Comparison of ENCODE assay signal across 8 cellular contexts in genomic region chr6:36596359-36596758, GRCh38. TPM values are rescaled to one million over a fixed set of nuclear protein-coding genes. Genes with fewer than 3 reads are reported as not detected.
DNase-seq lines count a peak whose midpoint lies in the region; ATAC-seq, FAIRE-seq and TF ChIP-seq lines count a peak whose summit lies in the region.

No MANE protein-coding gene starts in this region.

- no peak overlapping the region for H2AFZ ChIP-seq in astrocyte (ENCODE audit: low read depth, low read length)

- no peaks in the 10 kb centered on the region for H3K27me3 Mint-ChIP-seq in astrocyte (ENCODE audit: low read depth, unreplicated experiment)

- TF ChIP-seq CTCF in heart right ventricle (IDR thresholded peaks at IDR 0.05) (no peak), astrocyte (IDR thresholded peaks at IDR 0.05; ENCODE audit: insufficient read depth, low read depth, low read length) (no peak), right lobe of liver (IDR thresholded peaks at IDR 0.05) (no peak), uterus (IDR thresholded peaks at IDR 0.05) (no peak)

- H3K79me2 ChIP-seq in astrocyte (ENCODE audit: insufficient read depth, low read length): peaks cover 77% of the 10 kb centered on the region

- H3K4me1 Mint-ChIP-seq in astrocyte (ENCODE audit: low read depth, unreplicated experiment): peaks cover 29% of the 10 kb centered on the region

- H3K27me3 ChIP-seq in heart right ventricle (no peaks in the 10 kb centered on the region), astrocyte (ENCODE audit: insufficient read depth, low read length) (no peaks in the 10 kb centered on the region), right lobe of liver (no peaks in the 10 kb centered on the region), uterus (no peaks in the 10 kb centered on the region)

- H3K9ac ChIP-seq in astrocyte (ENCODE audit: low read length): peak overlapping the region; percentile 99

- no peak for ATAC-seq in heart right ventricle
- ATAC-seq in left cardiac atrium: no peak
- no peak for ATAC-seq in right lobe of liver
- ATAC-seq in GM18909 (IDR thresholded peaks at IDR 0.05; ENCODE audit: poor library complexity, unreplicated experiment): no peak
- no peak for ATAC-seq in HG03457 (IDR thresholded peaks at IDR 0.05; ENCODE audit: unreplicated experiment)

- peak overlapping the region; percentile 99 for H3K27ac Mint-ChIP-seq in astrocyte (ENCODE audit: unreplicated experiment)

- H3K36me3 ChIP-seq in heart right ventricle: peaks cover 0 to 49% (median 42%) of the 10 kb centered on the region in 9 donors
- peaks cover 51% of the 10 kb centered on the region for H3K36me3 ChIP-seq in astrocyte (ENCODE audit: insufficient read depth, low read length)
- H3K36me3 ChIP-seq in right lobe of liver: peaks cover 6 to 48% (median 35%) of the 10 kb centered on the region in 4 donors
- no peaks in the 10 kb centered on the region for H3K36me3 ChIP-seq in uterus

- peaks cover 41% of the 10 kb centered on the region for H3K36me3 Mint-ChIP-seq in astrocyte (ENCODE audit: low read depth, unreplicated experiment)

- H3K9me3 ChIP-seq in heart right ventricle (no peaks in the 10 kb centered on the region), astrocyte (ENCODE audit: insufficient read depth, low read depth, low read length) (no peaks in the 10 kb centered on the region), right lobe of liver (no peaks in the 10 kb centered on the region), uterus (no peaks in the 10 kb centered on the region)

- H3K27ac ChIP-seq in heart right ventricle (peak overlapping the region in 9 of 10 donors; percentile 53 to 99 (median 98)), astrocyte (ENCODE audit: low read depth, low read length) (peak overlapping the region; percentile 30), right lobe of liver (peak overlapping the region; percentile 86 to 98 (median 97)), uterus (peak overlapping the region; percentile 95 to 100)

- no peak for TF ChIP-seq POLR2A in right lobe of liver (IDR thresholded peaks at IDR 0.05)
- TF ChIP-seq POLR2A in uterus (IDR thresholded peaks at IDR 0.05): no peak

- intact Hi-C loops in heart right ventricle (cut with DNase I): loop anchor here in 6 of 10 donors (5.0 to 10.0 kb wide), 4 partner anchors 52 to 172 kb away; partner anchors contain the start of genes KCTD20 (in 4 of the 6), PXT1 (in 4 of the 6) and STK38 (in 2 of the 6)
- intact Hi-C loops in left cardiac atrium (cut with DNase I): no loop called here
- intact Hi-C loops in right lobe of liver (cut with DNase I): no loop called here
- intact Hi-C loops in uterus (cut with DNase I; ENCODE audit: low total_unique reads): no loop called here

- H3K4me1 ChIP-seq in heart right ventricle (peaks cover 22 to 65% (median 58%) of the 10 kb centered on the region in 9 donors), astrocyte (ENCODE audit: insufficient read depth, low read length) (peaks cover 41% of the 10 kb centered on the region), right lobe of liver (peaks cover 0 to 51% (median 15%) of the 10 kb centered on the region in 4 donors), uterus (peaks cover 3 to 12% of the 10 kb centered on the region in 2 donors)

- peak overlapping the region; percentile 48 to 89 (median 73) for H3K4me3 ChIP-seq in heart right ventricle
- peak overlapping the region; percentile 98 for H3K4me3 ChIP-seq in astrocyte (ENCODE audit: insufficient read depth, low read depth, low read length)
- peak overlapping the region; percentile 67 to 84 (median 80) for H3K4me3 ChIP-seq in right lobe of liver
- peak overlapping the region; percentile 68 to 87 for H3K4me3 ChIP-seq in uterus

- peak overlapping the region; percentile 86 for H3K4me2 ChIP-seq in astrocyte (ENCODE audit: low read length)

- WGBS in heart right ventricle, 2 donors: 1% methylated on average over 5 of the region's 5 CpGs
- WGBS in right lobe of liver (ENCODE audit: insufficient coverage, low coverage, low lambda C conversion rate, missing lambda C conversion rate): 3% methylated on average over 5 of the region's 5 CpGs

- H3K4me3 Mint-ChIP-seq in astrocyte (ENCODE audit: unreplicated experiment): peak overlapping the region; percentile 99

- peaks cover 71% of the 10 kb centered on the region for H4K20me1 ChIP-seq in astrocyte (ENCODE audit: insufficient read depth, low read length)

- no peak for FAIRE-seq in astrocyte (lab: Jason Lieb, UNC)

- DNase-seq in heart right ventricle (no peak), left cardiac atrium (no peak), astrocyte (ENCODE audit: low read depth) (no peak), right lobe of liver (peak in 1 of 3 donors; percentile 14), uterus (no peak), cerebellum (ENCODE audit: low spot score) (no peak)

- H3K9me3 Mint-ChIP-seq in astrocyte (ENCODE audit: unreplicated experiment): no peaks in the 10 kb centered on the region

RNA-seq across cellular contexts. Expression of gene SRSF3, which starts 2.2 kb away (rescaled TPM):
- 100 to 1,000 TPM; 105 to 196 (median 131) TPM for total RNA-seq in heart right ventricle
- 100 to 1,000 TPM; 122 to 175 TPM for polyA plus RNA-seq in heart right ventricle
- total RNA-seq in left cardiac atrium: 100 to 1,000 TPM; 128 to 201 TPM
- 237 and 260 TPM in 2 replicates for total RNA-seq in astrocyte
- total RNA-seq in right lobe of liver: 100 to 1,000 TPM in 2 of 6 experiments, 10 to 100 TPM in 4; 36.8 to 103 (median 71.4) TPM
- 100 to 1,000 TPM in 3 of 4 donors, 10 to 100 TPM in 1; 98.8 to 239 (median 179) TPM for total RNA-seq in uterus
- 169 TPM for total RNA-seq in cerebellum

RNA-seq across cellular contexts. Expression of gene STK38, which starts 49.1 kb away (rescaled TPM):
- total RNA-seq in heart right ventricle (10 to 100 TPM; 13.2 to 23.8 (median 21.5) TPM), left cardiac atrium (10 to 100 TPM; 20.8 to 27.4 TPM), astrocyte (53.9 and 54.1 TPM in 2 replicates), right lobe of liver (10 to 100 TPM; 12.5 to 19.2 (median 16.1) TPM), uterus (10 to 100 TPM; 10.6 to 30.0 (median 20.5) TPM), cerebellum (19.1 TPM)
- polyA plus RNA-seq in heart right ventricle: 10 to 100 TPM; 12.9 to 22.1 TPM

Comparison
In these comparisons a context has a peak if more than half of its experiments do, and no peak if none do; other contexts are left out.
1. intact Hi-C loops: an anchor here in heart right ventricle (5.0 to 10.0 kb wide); none called in left cardiac atrium, right lobe of liver and uterus.
2. H3K27ac ChIP-seq: peak in every context shown above with its lines; median percentile 98 in heart right ventricle; 98 in uterus; 97 in right lobe of liver; 30 in astrocyte.